In genomic region chr3:55604414-55604813, GRCh38 we compare ENCODE assay signal across 19 cellular contexts.
DNase-seq lines count a peak whose midpoint lies in the region; ATAC-seq, FAIRE-seq and TF ChIP-seq lines count a peak whose summit lies in the region.
"Had no signal": no experiment of that assay in that cellular context is flagged by ENCODE, and none has a peak within 500 bp of the region (broad histone marks: within the 10 kb centered on the region; RNA-seq: fewer than 3 reads in every experiment).

No MANE protein-coding gene starts in this region.

- H3K27ac Mint-ChIP-seq in mesothelial cell of epicardium = no peak overlapping the region
- H3K27ac Mint-ChIP-seq: CD4-positive, alpha-beta memory T cell had no signal

- H3K9me3 Mint-ChIP-seq in mesothelial cell of epicardium = no peaks in the 10 kb centered on the region
- H3K9me3 Mint-ChIP-seq: H9 had no signal

- in situ Hi-C loops in SK-MEL-5 (cut with HindIII; ENCODE audit: low pct_unique_long_range_greater_than_20kb, low sequenced_read_pairs) = no loop called here

- peaks cover 10% of the 10 kb centered on the region for H3K4me1 Mint-ChIP-seq in mesothelial cell of epicardium
- H3K4me1 Mint-ChIP-seq: CD4-positive, alpha-beta memory T cell had no signal

- H3K27ac ChIP-seq in epithelial cell of prostate = peak overlapping the region; percentile 36
- H3K27ac ChIP-seq: KMS-11 had no signal

- ATAC-seq in left lobe of liver (no peak), GM19397 (IDR thresholded peaks at IDR 0.05; ENCODE audit: unreplicated experiment) (no peak), GM18867 (IDR thresholded peaks at IDR 0.05; ENCODE audit: unreplicated experiment) (no peak)
- ATAC-seq: SK-N-SH treated with all-trans-retinoic acid at 6 μM for 48 hours had no signal

- no peak overlapping the region for H3K4me3 Mint-ChIP-seq in mesothelial cell of epicardium
- H3K4me3 Mint-ChIP-seq: CD4-positive, alpha-beta memory T cell; H9 had no signal

- peak; percentile 28 for DNase-seq in Ammon's horn (ENCODE audit: low spot score)
- DNase-seq in GM19239 (ENCODE audit: insufficient read length, low spot score) = no peak
- peak; percentile 45 for DNase-seq in SK-MEL-5 (ENCODE audit: low read depth, low spot score)
- DNase-seq in epithelial cell of prostate (ENCODE audit: low read depth, low spot score) = no peak
- no peak for DNase-seq in left lobe of liver (ENCODE audit: low spot score)
- DNase-seq in mesothelial cell of epicardium (ENCODE audit: low spot score in 2 of 2, unreplicated experiment in 2 of 2) = no peak
- DNase-seq: AML-193; CD4-positive, alpha-beta memory T cell; DMS79; H9; NCI-H1417; NCI-H2081 treated with DMSO at 0.1 percent for 48 hours; NCI-H226; NCI-H526; Right ventricle myocardium superior had no signal

- peaks cover 55% of the 10 kb centered on the region for H3K27me3 Mint-ChIP-seq in mesothelial cell of epicardium (ENCODE audit: low read depth)
- H3K27me3 Mint-ChIP-seq: CD4-positive, alpha-beta memory T cell had no signal

- H3K36me3 Mint-ChIP-seq in mesothelial cell of epicardium = no peaks in the 10 kb centered on the region
- H3K36me3 Mint-ChIP-seq: CD4-positive, alpha-beta memory T cell had no signal

- peak; percentile 11 for FAIRE-seq in GM19239 (lab: Jason Lieb, UNC)

- TF ChIP-seq CTCF in mesothelial cell of epicardium (IDR thresholded peaks at IDR 0.05; ENCODE audit: unreplicated experiment) = no peak

Comparison
In these comparisons a context has a peak if more than half of its experiments do, and no peak if none do; other contexts are left out.
1. DNase-seq: peak in Ammon's horn (single experiment) and SK-MEL-5 (single experiment); none in GM19239 (single experiment), epithelial cell of prostate (single experiment), left lobe of liver (single experiment) and mesothelial cell of epicardium (0 of 2).